ENCODE assay signal across 19 cellular contexts in the genomic region with DNA sequence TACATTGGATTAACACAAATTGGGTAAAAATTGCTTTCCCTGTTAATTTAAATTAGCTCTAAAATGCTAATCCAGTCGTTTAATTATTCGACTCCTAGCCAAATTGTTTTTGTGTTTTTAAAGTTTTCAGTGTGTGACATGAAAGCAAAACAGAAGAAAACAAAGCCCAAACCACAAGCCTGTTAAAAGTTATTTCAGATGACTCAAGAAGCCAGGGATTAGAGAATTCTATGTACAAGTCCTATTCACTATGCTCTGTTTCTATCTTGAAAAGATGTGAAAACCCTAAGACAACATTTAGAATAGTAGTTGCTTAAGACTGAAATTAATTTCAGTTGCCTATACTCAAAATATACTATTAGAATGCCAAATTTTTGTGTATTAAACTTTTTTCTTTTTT.
DNase-seq lines count a peak whose midpoint lies in the region; TF ChIP-seq lines count a peak whose summit lies in the region.
"Had no signal": no experiment of that assay in that cellular context is flagged by ENCODE, and none has a peak within 500 bp of the region (broad histone marks: within the 10 kb centered on the region; RNA-seq: fewer than 3 reads in every experiment).

No MANE protein-coding gene starts in this region.

- no peak overlapping the region for H3K4me3 Mint-ChIP-seq in activated naive CD4-positive, alpha-beta T cell treated with anti-CD3 and anti-CD28 coated beads, Interleukin-2, amount 10 ng/mL, durations not matched to agents 7 days and 5 days
- H3K4me3 Mint-ChIP-seq: CD8-positive, alpha-beta memory T cell had no signal

- TF ChIP-seq CTCF in AG10803 (conservative IDR thresholded peaks at IDR 0.05; ENCODE audit: low read length) = no peak

- DNase-seq in AG10803 (ENCODE audit: low read depth) (peak; percentile 39), astrocyte of the hippocampus (ENCODE audit: low read depth, low spot score) (peak; percentile 5), globus pallidus (ENCODE audit: low spot score) (peak; percentile 7), renal cortical epithelial cell (ENCODE audit: low read depth) (peak; percentile 23), NCI-H1417 treated with DMSO at 0.1 percent for 48 hours (lab: John Stamatoyannopoulos, UW) (no peak), OCI-M2 (lab: John Stamatoyannopoulos, UW; ENCODE audit: unreplicated experiment) (no peak)
- DNase-seq in activated naive CD4-positive, alpha-beta T cell treated with anti-CD3 and anti-CD28 coated beads, Interleukin-2, amount 10 ng/mL, durations not matched to agents 7 days and 5 days = no peak
- DNase-seq: 8988T; Calu3; CD8-positive, alpha-beta memory T cell; IMR-90; NCI-H1417; NCI-H187; NCI-H2227 treated with DMSO at 0.1 percent for 48 hours; NCI-H510A; NCI-H748 treated with DMSO at 0.1 percent for 48 hours; NK-92 treated with Interleukin-12 subunit alpha and Interleukin-12 subunit beta, amount 100 ng/mL, for 24 hours; SIG-M5; SK-N-SH had no signal

- H3K9me3 Mint-ChIP-seq in activated naive CD4-positive, alpha-beta T cell treated with anti-CD3 and anti-CD28 coated beads, Interleukin-2, amount 10 ng/mL, durations not matched to agents 7 days and 5 days = peaks cover 6% of the 10 kb centered on the region

- CTCF ChIA-PET in activated naive CD4-positive, alpha-beta T cell treated with anti-CD3 and anti-CD28 coated beads, Interleukin-2, amount 10 ng/mL, durations not matched to agents 7 days and 5 days (lab: Charles Lee) = no interaction called here

- H3K4me3 ChIP-seq in AG10803 (ENCODE audit: low read length) = no peak overlapping the region

- no peaks in the 10 kb centered on the region for H3K27me3 Mint-ChIP-seq in activated naive CD4-positive, alpha-beta T cell treated with anti-CD3 and anti-CD28 coated beads, Interleukin-2, amount 10 ng/mL, durations not matched to agents 7 days and 5 days
- H3K27me3 Mint-ChIP-seq: CD8-positive, alpha-beta memory T cell had no signal

- H3K36me3 Mint-ChIP-seq in activated naive CD4-positive, alpha-beta T cell treated with anti-CD3 and anti-CD28 coated beads, Interleukin-2, amount 10 ng/mL, durations not matched to agents 7 days and 5 days = no peaks in the 10 kb centered on the region
- H3K36me3 Mint-ChIP-seq: CD8-positive, alpha-beta memory T cell had no signal

- no peaks in the 10 kb centered on the region for H3K4me1 Mint-ChIP-seq in activated naive CD4-positive, alpha-beta T cell treated with anti-CD3 and anti-CD28 coated beads, Interleukin-2, amount 10 ng/mL, durations not matched to agents 7 days and 5 days
- H3K4me1 Mint-ChIP-seq: CD8-positive, alpha-beta memory T cell had no signal

- no peak overlapping the region for H3K27ac Mint-ChIP-seq in activated naive CD4-positive, alpha-beta T cell treated with anti-CD3 and anti-CD28 coated beads, Interleukin-2, amount 10 ng/mL, durations not matched to agents 7 days and 5 days
- H3K27ac Mint-ChIP-seq: CD8-positive, alpha-beta memory T cell had no signal

Comparison
In these comparisons a context has a peak if more than half of its experiments do, and no peak if none do; other contexts are left out.
1. DNase-seq: peak in AG10803 (single experiment), astrocyte of the hippocampus (single experiment), globus pallidus (single experiment) and renal cortical epithelial cell (single experiment); none in NCI-H1417 treated with DMSO at 0.1 percent for 48 hours (single experiment), OCI-M2 (single experiment) and activated naive CD4-positive, alpha-beta T cell treated with anti-CD3 and anti-CD28 coated beads, Interleukin-2, amount 10 ng/mL, durations not matched to agents 7 days and 5 days (single experiment).